Comparison of ENCODE assay signal across 9 cellular contexts in the genomic region with DNA sequence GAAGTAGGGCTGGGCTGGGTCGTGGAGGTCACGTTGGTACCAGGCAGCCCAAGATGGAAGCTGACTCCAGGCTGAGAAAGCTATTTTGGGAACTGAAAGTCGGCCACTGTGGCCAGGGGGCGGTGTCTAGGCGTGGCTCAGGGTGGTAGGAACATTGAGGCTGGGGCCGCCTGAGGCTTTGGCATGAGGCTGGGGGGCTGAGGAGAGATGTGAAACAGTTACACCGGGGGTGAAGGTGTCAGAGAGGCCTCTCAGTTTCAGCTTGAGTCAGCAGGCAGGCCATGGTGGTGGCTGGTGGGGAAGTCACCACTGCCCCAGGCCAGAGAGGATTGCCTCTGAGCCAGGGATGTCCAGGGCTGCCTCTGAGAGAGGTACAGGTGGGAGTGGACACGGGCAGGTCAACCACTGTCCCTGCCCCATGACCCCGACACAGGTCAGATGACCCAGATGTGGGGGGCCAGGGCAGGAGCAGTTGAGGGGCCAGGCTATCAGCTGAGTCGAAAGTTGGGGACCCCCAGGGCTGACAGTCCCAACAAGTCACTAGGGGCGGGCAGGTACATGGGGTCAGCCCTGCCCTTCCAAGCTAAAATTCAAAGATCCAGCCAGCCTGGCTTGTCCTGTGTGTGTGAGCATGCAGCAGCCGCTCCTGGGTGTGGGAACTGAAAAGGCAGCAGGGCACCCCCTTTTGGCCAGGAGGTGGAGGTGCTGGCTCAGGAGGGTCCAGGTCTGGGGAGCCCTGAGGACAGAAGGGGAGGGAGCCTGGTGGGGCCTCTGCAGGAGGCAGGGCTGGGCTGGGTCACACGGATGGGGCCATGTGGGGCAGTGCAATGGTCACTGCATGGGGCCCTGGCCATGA. TPM values are rescaled to one million over a fixed set of nuclear protein-coding genes. Genes with fewer than 3 reads are reported as not detected.
A peak's percentile ranks its signal among the peaks of the same experiment; 100 is the strongest.
DNase-seq lines count a peak whose midpoint lies in the region; ATAC-seq, FAIRE-seq and TF ChIP-seq lines count a peak whose summit lies in the region.
"Had no signal": no experiment of that assay in that cellular context is flagged by ENCODE, and none has a peak within 500 bp of the region (broad histone marks: within the 10 kb centered on the region; RNA-seq: fewer than 3 reads in every experiment).

No MANE protein-coding gene starts in this region.

- H3K9me3 Mint-ChIP-seq in astrocyte (ENCODE audit: unreplicated experiment) = peaks cover 3% of the 10 kb centered on the region

- no peak overlapping the region for H3K4me3 ChIP-seq in astrocyte (ENCODE audit: insufficient read depth, low read depth, low read length)

- H3K27ac ChIP-seq in astrocyte (ENCODE audit: low read depth, low read length) = no peak overlapping the region

- peaks cover under 1% of the 10 kb centered on the region for H3K36me3 Mint-ChIP-seq in T-helper 17 cell (ENCODE audit: low read depth)
- no peaks in the 10 kb centered on the region for H3K36me3 Mint-ChIP-seq in astrocyte (ENCODE audit: low read depth, unreplicated experiment)

- FAIRE-seq in astrocyte (lab: Jason Lieb, UNC) = no peak
- FAIRE-seq: endometrium had no signal

- peaks cover 32% of the 10 kb centered on the region for H4K20me1 ChIP-seq in astrocyte (ENCODE audit: insufficient read depth, low read length)

- H3K9me3 ChIP-seq in T-helper 17 cell (ENCODE audit: control insufficient read depth, low read length, poor library complexity, severe bottlenecking) = no peaks in the 10 kb centered on the region
- no peaks in the 10 kb centered on the region for H3K9me3 ChIP-seq in astrocyte (ENCODE audit: insufficient read depth, low read depth, low read length)

- H3K4me3 Mint-ChIP-seq in T-helper 17 cell (peak overlapping the region; percentile 70), astrocyte (ENCODE audit: unreplicated experiment) (no peak overlapping the region)

- peak; percentile 76 for ATAC-seq in GM19467 (IDR thresholded peaks at IDR 0.05; ENCODE audit: unreplicated experiment)
- ATAC-seq in HG03521 (IDR thresholded peaks at IDR 0.05; ENCODE audit: unreplicated experiment) = peak; percentile 78
- peak; percentile 90 for ATAC-seq in T-helper 17 cell

- no peaks in the 10 kb centered on the region for H3K36me3 ChIP-seq in astrocyte (ENCODE audit: insufficient read depth, low read length)

- H3K27ac Mint-ChIP-seq in T-helper 17 cell = peak overlapping the region; percentile 87
- H3K27ac Mint-ChIP-seq in astrocyte (ENCODE audit: unreplicated experiment) = no peak overlapping the region

- H3K4me1 Mint-ChIP-seq in T-helper 17 cell (peaks cover 23% of the 10 kb centered on the region), astrocyte (ENCODE audit: low read depth, unreplicated experiment) (peaks cover 6% of the 10 kb centered on the region)

- peak; percentile 20 for TF ChIP-seq CTCF in astrocyte (IDR thresholded peaks at IDR 0.05; ENCODE audit: insufficient read depth, low read depth, low read length)

- H3K27me3 Mint-ChIP-seq in T-helper 17 cell (no peaks in the 10 kb centered on the region), astrocyte (ENCODE audit: low read depth, unreplicated experiment) (peaks cover 28% of the 10 kb centered on the region)

- H3K4me2 ChIP-seq in astrocyte (ENCODE audit: low read length) = no peak overlapping the region

- DNase-seq in Daoy (ENCODE audit: low read depth) (peak; percentile 62), T-helper 17 cell (peak; percentile 54 to 68 (median 66)), astrocyte (ENCODE audit: low read depth) (no peak), kidney glomerular epithelial cell (lab: John Stamatoyannopoulos, UW) (peak; percentile 27), ureter (ENCODE audit: low spot score) (no peak)
- DNase-seq in stimulated activated CD4-positive, alpha-beta T cell treated with anti-CD3 and anti-CD28 coated beads, TNF-alpha, amount 100 ng/mL, for 1 hour (ENCODE audit: low read depth in 3 of 3, low spot score in 1 of 3) = peak; percentile 48 to 56 (median 52)

- H3K9ac ChIP-seq in astrocyte (ENCODE audit: low read length) = no peak overlapping the region

- no peak overlapping the region for H2AFZ ChIP-seq in astrocyte (ENCODE audit: low read depth, low read length)

- H3K27me3 ChIP-seq in astrocyte (ENCODE audit: insufficient read depth, low read length) = peaks cover 5% of the 10 kb centered on the region

- H3K4me1 ChIP-seq in astrocyte (ENCODE audit: insufficient read depth, low read length) = peaks cover 11% of the 10 kb centered on the region

- no peaks in the 10 kb centered on the region for H3K79me2 ChIP-seq in astrocyte (ENCODE audit: insufficient read depth, low read length)

RNA-seq across cellular contexts. Expression of a gene that starts 7.2 kb away (rescaled TPM):
- total RNA-seq in Daoy (2014; rRNA removed; shearing (Covaris generic)) = not detected in 2 replicates
- total RNA-seq in T-helper 17 cell (1 to 10 TPM; 4.7 to 5.7 TPM), astrocyte (0.84 TPM in 1 of 2 replicates, not detected in the other), ureter (0.83 TPM)

RNA-seq across cellular contexts. Expression of a gene that starts 12.6 kb away (rescaled TPM):
- total RNA-seq in Daoy (2014; rRNA removed; shearing (Covaris generic)) = 30.9 and 34.2 TPM in 2 replicates
- total RNA-seq in T-helper 17 cell (100 to 1,000 TPM; 123 to 152 TPM), astrocyte (9.4 and 10.1 TPM in 2 replicates), ureter (122 TPM)

RNA-seq across cellular contexts. Expression of a gene that starts 16.1 kb away (rescaled TPM):
- total RNA-seq in Daoy (2014; rRNA removed; shearing (Covaris generic)) = 23.7 and 30.2 TPM in 2 replicates
- 10 to 100 TPM; 41.2 to 44.4 TPM for total RNA-seq in T-helper 17 cell
- 45.2 and 47.5 TPM in 2 replicates for total RNA-seq in astrocyte
- 21.9 TPM for total RNA-seq in ureter

RNA-seq across cellular contexts. Expression of a gene that starts 18.1 kb away (rescaled TPM):
- 77.3 and 117 TPM in 2 replicates for total RNA-seq in Daoy (2014; rRNA removed; shearing (Covaris generic))
- total RNA-seq in T-helper 17 cell (10 to 100 TPM; 30.3 to 39.0 TPM), astrocyte (40.4 and 45.1 TPM in 2 replicates), ureter (50.3 TPM)

RNA-seq across cellular contexts. Expression of a gene that starts 25.6 kb away (rescaled TPM):
- 16.6 and 22.4 TPM in 2 replicates for total RNA-seq in Daoy (2014; rRNA removed; shearing (Covaris generic))
- total RNA-seq in T-helper 17 cell (10 to 100 TPM; 63.1 to 64.6 TPM), astrocyte (55.4 and 61.3 TPM in 2 replicates), ureter (57.3 TPM)

Comparison
In these comparisons a context has a peak if more than half of its experiments do, and no peak if none do; other contexts are left out.
1. DNase-seq: peak in Daoy (single experiment), T-helper 17 cell (3 of 3), kidney glomerular epithelial cell (single experiment) and stimulated activated CD4-positive, alpha-beta T cell treated with anti-CD3 and anti-CD28 coated beads, TNF-alpha, amount 100 ng/mL, for 1 hour (3 of 3); none in astrocyte (single experiment) and ureter (single experiment).
2. Peak in every context shown above with its lines, with median percentiles within 50 percentile points of each other: ATAC-seq.